In genomic region chr1:177392336-177392735, GRCh38 we compare ENCODE assay signal across 27 cellular contexts.
"Had no signal": no experiment of that assay in that cellular context is flagged by ENCODE, and none has a peak within 500 bp of the region (broad histone marks: within the 10 kb centered on the region; RNA-seq: fewer than 3 reads in every experiment).

No MANE protein-coding gene starts in this region.

- H3K36me3 Mint-ChIP-seq: activated naive CD8-positive, alpha-beta T cell treated with anti-CD3 and anti-CD28 coated beads for 36 hours had no signal

- H3K4me3 ChIP-seq: ascending aorta, esophagus squamous epithelium, skin epidermis, thoracic aorta, uterus had no signal

- FAIRE-seq: frontal cortex, TTC549 had no signal

- H3K27me3 Mint-ChIP-seq: central memory CD8-positive, alpha-beta T cell; dendritic cell treated with granulocyte-macrophage colony-stimulating factor and Interleukin-4, amounts not matched to agents 40 ng/mL and 50 ng/mL, for 4 days; progenitor cell of endocrine pancreas; stimulated activated naive CD8-positive, alpha-beta T cell treated with anti-CD3 and anti-CD28 coated beads, Interleukin-15, Interleukin-2, amounts not matched to agents 100 ng/mL and 50 ng/mL, for 24 hours had no signal

- H3K4me1 Mint-ChIP-seq: activated naive CD8-positive, alpha-beta T cell treated with anti-CD3 and anti-CD28 coated beads for 36 hours; central memory CD8-positive, alpha-beta T cell; endodermal cell; nephron had no signal

- H3K27me3 ChIP-seq: ascending aorta, uterus had no signal

- DNase-seq: activated CD4-positive, alpha-beta T cell treated with anti-CD3 and anti-CD28 coated beads for 4 hours; activated CD4-positive, alpha-beta T cell treated with anti-CD3 and anti-CD28 coated beads, Interleukin-2, amount 50 U/mL, for 4 hours; activated effector memory CD4-positive, alpha-beta T cell treated with Interleukin-2 at 50 U/mL for 16 hours; activated naive CD4-positive, alpha-beta T cell treated with anti-CD3 and anti-CD28 coated beads for 36 hours; activated naive CD8-positive, alpha-beta T cell treated with anti-CD3 and anti-CD28 coated beads for 36 hours; activated T-cell treated with anti-CD3 and anti-CD28 coated beads for 4 hours; endodermal cell; esophagus squamous epithelium; left cardiac atrium; left ventricle myocardium superior; retina; stimulated activated CD4-positive, alpha-beta T cell treated with anti-CD3 and anti-CD28 coated beads, Interleukin-12 subunit alpha, Interleukin-12 subunit beta, amount 100 ng/mL, for 4 hours; stimulated activated CD4-positive, alpha-beta T cell treated with anti-CD3 and anti-CD28 coated beads, Interleukin-4, amount 100 ng/mL, for 1 hour; T-helper 9 cell; uterus had no signal

- H3K9me3 ChIP-seq: ascending aorta, esophagus squamous epithelium, thoracic aorta, uterus had no signal

- H3K27ac ChIP-seq: ascending aorta, esophagus squamous epithelium, skin epidermis, thoracic aorta, uterus, VCaP had no signal

- H3K4me1 ChIP-seq: ascending aorta, esophagus squamous epithelium, uterus had no signal

- H3K36me3 ChIP-seq: ascending aorta, esophagus squamous epithelium, thoracic aorta, uterus had no signal

- H3K27ac Mint-ChIP-seq: activated naive CD4-positive, alpha-beta T cell treated with anti-CD3 and anti-CD28 coated beads for 36 hours; activated naive CD8-positive, alpha-beta T cell treated with anti-CD3 and anti-CD28 coated beads for 36 hours; dendritic cell treated with granulocyte-macrophage colony-stimulating factor and Interleukin-4, amounts not matched to agents 40 ng/mL and 50 ng/mL, for 4 days; endodermal cell; nephron; progenitor cell of endocrine pancreas; stimulated activated naive CD8-positive, alpha-beta T cell treated with anti-CD3 and anti-CD28 coated beads, Interleukin-15, Interleukin-2, amounts not matched to agents 100 ng/mL and 50 ng/mL, for 24 hours; T-helper 1 cell treated with Interleukin-12 subunit alpha and Interleukin-12 subunit beta and Interleukin-4 antibody, amounts not matched to agents 30 μg/mL and 1 μg/mL, for 36 hours had no signal

- H3K9me3 Mint-ChIP-seq: activated naive CD4-positive, alpha-beta T cell treated with anti-CD3 and anti-CD28 coated beads for 36 hours; endodermal cell; nephron had no signal

- H3K4me3 Mint-ChIP-seq: activated naive CD4-positive, alpha-beta T cell treated with anti-CD3 and anti-CD28 coated beads for 36 hours; activated naive CD8-positive, alpha-beta T cell treated with anti-CD3 and anti-CD28 coated beads for 36 hours; central memory CD8-positive, alpha-beta T cell; dendritic cell treated with granulocyte-macrophage colony-stimulating factor and Interleukin-4, amounts not matched to agents 40 ng/mL and 50 ng/mL, for 4 days; endodermal cell; nephron; stimulated activated naive CD8-positive, alpha-beta T cell treated with anti-CD3 and anti-CD28 coated beads, Interleukin-15, Interleukin-2, amounts not matched to agents 100 ng/mL and 50 ng/mL, for 24 hours; T-helper 1 cell treated with Interleukin-12 subunit alpha and Interleukin-12 subunit beta and Interleukin-4 antibody, amounts not matched to agents 30 μg/mL and 1 μg/mL, for 36 hours had no signal
